ENCODE assay signal across 21 cellular contexts in genomic region chr18:35334821-35335220, GRCh38. TPM values are rescaled to one million over a fixed set of nuclear protein-coding genes. Genes with fewer than 3 reads are reported as not detected.
DNase-seq lines count a peak whose midpoint lies in the region; ATAC-seq and TF ChIP-seq lines count a peak whose summit lies in the region.
"Had no signal": no experiment of that assay in that cellular context is flagged by ENCODE, and none has a peak within 500 bp of the region (broad histone marks: within the 10 kb centered on the region; RNA-seq: fewer than 3 reads in every experiment).

No MANE protein-coding gene starts in this region.

- no peak overlapping the region for H2AFZ ChIP-seq in osteoblast (ENCODE audit: low read length)

- peaks cover 18% of the 10 kb centered on the region for H3K4me1 Mint-ChIP-seq in activated T-cell treated with anti-CD3 and anti-CD28 coated beads, Interleukin-2, amount 50 U/mL, for 72 hours (ENCODE audit: low read depth)
- H3K4me1 Mint-ChIP-seq in activated B cell treated with CpG ODN at 0.5 μM for 24 hours: peaks cover 12% of the 10 kb centered on the region
- peaks cover 32% of the 10 kb centered on the region for H3K4me1 Mint-ChIP-seq in activated naive CD4-positive, alpha-beta T cell treated with anti-CD3 and anti-CD28 coated beads for 36 hours (ENCODE audit: low read depth)

- no peak for ATAC-seq in activated T-cell treated with anti-CD3 and anti-CD28 coated beads, Interleukin-2, amount 50 U/mL, for 72 hours (replicated peaks in 1 of 2)
- no peak for ATAC-seq in activated B cell treated with CpG ODN at 0.5 μM for 24 hours (ENCODE audit: low read depth)
- ATAC-seq: activated T-cell treated with anti-CD3 and anti-CD28 coated beads, Interleukin-2, amount 50 U/mL, for 4 hours; esophagus mucosa; left lobe of liver; upper lobe of right lung had no signal

- peak overlapping the region; percentile 80 for H3K27ac Mint-ChIP-seq in activated T-cell treated with anti-CD3 and anti-CD28 coated beads, Interleukin-2, amount 50 U/mL, for 72 hours
- H3K27ac Mint-ChIP-seq in activated B cell treated with CpG ODN at 0.5 μM for 24 hours: peak overlapping the region; percentile 8
- H3K27ac Mint-ChIP-seq in activated naive CD4-positive, alpha-beta T cell treated with anti-CD3 and anti-CD28 coated beads for 36 hours: no peak overlapping the region
- H3K27ac Mint-ChIP-seq: dendritic cell treated with granulocyte-macrophage colony-stimulating factor and Interleukin-4, amounts not matched to agents 40 ng/mL and 50 ng/mL, for 4 days had no signal

- no peaks in the 10 kb centered on the region for H3K27me3 ChIP-seq in osteoblast (ENCODE audit: insufficient read depth, low read length)
- no peaks in the 10 kb centered on the region for H3K27me3 ChIP-seq in Peyer's patch
- H3K27me3 ChIP-seq: upper lobe of right lung had no signal

- DNase-seq in activated T-cell treated with anti-CD3 and anti-CD28 coated beads, Interleukin-2, amount 50 U/mL, for 72 hours: no peak
- DNase-seq in activated T-cell treated with anti-CD3 and anti-CD28 coated beads for 4 hours (no peak), activated B cell treated with CpG ODN at 0.5 μM for 24 hours (no peak), fibroblast of gingiva (ENCODE audit: low read depth) (peak; percentile 40), osteoblast (ENCODE audit: insufficient read length, low spot score, missing footprints) (no peak), erythroblast (lab: John Stamatoyannopoulos, UW) (no peak), Peyer's patch (no peak)
- DNase-seq in activated naive CD4-positive, alpha-beta T cell treated with anti-CD3 and anti-CD28 coated beads for 36 hours: no peak
- DNase-seq: activated CD4-positive, alpha-beta T cell treated with anti-CD3 and anti-CD28 coated beads, Interleukin-2, amount 50 U/mL, for 4 hours; activated T-cell treated with anti-CD3 and anti-CD28 coated beads, Interleukin-2, amount 50 U/mL, for 4 hours; amniotic stem cell; DND-41; NCI-H1092 treated with DMSO at 0.1 percent for 48 hours; NCI-H748 treated with DMSO at 0.1 percent for 48 hours; SK-N-SH; stimulated activated naive CD4-positive, alpha-beta T cell; upper lobe of right lung had no signal

- H3K27ac ChIP-seq in osteoblast (ENCODE audit: low read depth, low read length) (peak overlapping the region; percentile 49), Peyer's patch (no peak overlapping the region)
- H3K27ac ChIP-seq: upper lobe of right lung had no signal

- H3K4me3 Mint-ChIP-seq in activated T-cell treated with anti-CD3 and anti-CD28 coated beads, Interleukin-2, amount 50 U/mL, for 72 hours: no peak overlapping the region
- no peak overlapping the region for H3K4me3 Mint-ChIP-seq in activated B cell treated with CpG ODN at 0.5 μM for 24 hours
- no peak overlapping the region for H3K4me3 Mint-ChIP-seq in activated naive CD4-positive, alpha-beta T cell treated with anti-CD3 and anti-CD28 coated beads for 36 hours
- H3K4me3 Mint-ChIP-seq: activated T-cell treated with anti-CD3 and anti-CD28 coated beads, Interleukin-2, amount 50 U/mL, for 4 hours; dendritic cell treated with granulocyte-macrophage colony-stimulating factor and Interleukin-4, amounts not matched to agents 40 ng/mL and 50 ng/mL, for 4 days; IgD-negative memory B cell had no signal

- H3K4me2 ChIP-seq in osteoblast (ENCODE audit: insufficient read depth, low read length): no peak overlapping the region
- H3K4me2 ChIP-seq: SK-N-SH had no signal

- H3K4me1 ChIP-seq in osteoblast (ENCODE audit: insufficient read depth, low read length) (peaks cover 2% of the 10 kb centered on the region), Peyer's patch (peaks cover 0 to 6% (median 0%) of the 10 kb centered on the region in 4 donors)
- H3K4me1 ChIP-seq: upper lobe of right lung had no signal

- peaks cover 19 to 57% of the 10 kb centered on the region in 2 donors for H3K36me3 Mint-ChIP-seq in activated T-cell treated with anti-CD3 and anti-CD28 coated beads, Interleukin-2, amount 50 U/mL, for 72 hours (ENCODE audit: insufficient read depth in 2 of 2)
- H3K36me3 Mint-ChIP-seq in activated B cell treated with CpG ODN at 0.5 μM for 24 hours (ENCODE audit: low read depth): peaks cover 74% of the 10 kb centered on the region
- peaks cover 63% of the 10 kb centered on the region for H3K36me3 Mint-ChIP-seq in activated naive CD4-positive, alpha-beta T cell treated with anti-CD3 and anti-CD28 coated beads for 36 hours (ENCODE audit: low read depth)

- H3K9me3 Mint-ChIP-seq in activated T-cell treated with anti-CD3 and anti-CD28 coated beads, Interleukin-2, amount 50 U/mL, for 72 hours: no peaks in the 10 kb centered on the region
- H3K9me3 Mint-ChIP-seq in activated B cell treated with CpG ODN at 0.5 μM for 24 hours: no peaks in the 10 kb centered on the region
- no peaks in the 10 kb centered on the region for H3K9me3 Mint-ChIP-seq in activated naive CD4-positive, alpha-beta T cell treated with anti-CD3 and anti-CD28 coated beads for 36 hours
- H3K9me3 Mint-ChIP-seq: activated T-cell treated with anti-CD3 and anti-CD28 coated beads, Interleukin-2, amount 50 U/mL, for 4 hours; dendritic cell treated with granulocyte-macrophage colony-stimulating factor and Interleukin-4, amounts not matched to agents 40 ng/mL and 50 ng/mL, for 4 days had no signal

- H3K79me2 ChIP-seq in osteoblast (ENCODE audit: insufficient read depth, low read length): peaks cover 28% of the 10 kb centered on the region

- no peak for TF ChIP-seq POLR2A in erythroblast (IDR thresholded peaks at IDR 0.05; ENCODE audit: low read length)
- no peak for TF ChIP-seq POLR2A in Peyer's patch (IDR thresholded peaks at IDR 0.05)

- CTCF ChIA-PET in activated B cell treated with CpG ODN at 0.5 μM for 24 hours (lab: Charles Lee): no interaction called here
- CTCF ChIA-PET in activated naive CD4-positive, alpha-beta T cell treated with anti-CD3 and anti-CD28 coated beads for 36 hours (lab: Charles Lee): interaction anchor here (1.0 to 1.8 kb wide), 2 partner anchors 20 to 34 kb away, joined by 3 to 7 read pairs; no protein-coding TSS in a partner anchor

- peaks cover 21% of the 10 kb centered on the region for H4K20me1 ChIP-seq in osteoblast (ENCODE audit: insufficient read depth, low read length)

- TF ChIP-seq CTCF in activated B cell treated with CpG ODN at 0.5 μM for 24 hours (IDR thresholded peaks at IDR 0.05): no peak
- no peak for TF ChIP-seq CTCF in osteoblast (IDR thresholded peaks at IDR 0.05; ENCODE audit: extremely low read depth, low read depth, low read length)
- no peak for TF ChIP-seq CTCF in Peyer's patch (IDR thresholded peaks at IDR 0.05)

- no peaks in the 10 kb centered on the region for H3K27me3 Mint-ChIP-seq in activated T-cell treated with anti-CD3 and anti-CD28 coated beads, Interleukin-2, amount 50 U/mL, for 72 hours (ENCODE audit: low read depth)
- no peaks in the 10 kb centered on the region for H3K27me3 Mint-ChIP-seq in activated B cell treated with CpG ODN at 0.5 μM for 24 hours
- H3K27me3 Mint-ChIP-seq in activated naive CD4-positive, alpha-beta T cell treated with anti-CD3 and anti-CD28 coated beads for 36 hours (ENCODE audit: low read depth): no peaks in the 10 kb centered on the region
- H3K27me3 Mint-ChIP-seq: dendritic cell treated with granulocyte-macrophage colony-stimulating factor and Interleukin-4, amounts not matched to agents 40 ng/mL and 50 ng/mL, for 4 days; IgD-negative memory B cell had no signal

- peaks cover 77% of the 10 kb centered on the region for H3K36me3 ChIP-seq in osteoblast (ENCODE audit: insufficient read depth, low read length)
- peaks cover 0 to 80% (median 3%) of the 10 kb centered on the region in 3 donors for H3K36me3 ChIP-seq in Peyer's patch

- POLR2A ChIA-PET in activated B cell treated with CpG ODN at 0.5 μM for 24 hours (lab: Charles Lee): no interaction called here

- H3K4me3 ChIP-seq in osteoblast (ENCODE audit: insufficient read depth, low read length) (no peak overlapping the region), Peyer's patch (no peak overlapping the region)
- H3K4me3 ChIP-seq: upper lobe of right lung had no signal

- intact Hi-C loops in activated B cell treated with CpG ODN at 0.5 μM for 24 hours (cut with micrococcal nuclease): no loop called here
- intact Hi-C loops in activated naive CD4-positive, alpha-beta T cell treated with anti-CD3 and anti-CD28 coated beads for 36 hours (cut with micrococcal nuclease): no loop called here

- no peaks in the 10 kb centered on the region for H3K9me3 ChIP-seq in osteoblast (ENCODE audit: low read depth, low read length)
- H3K9me3 ChIP-seq in Peyer's patch: no peaks in the 10 kb centered on the region
- H3K9me3 ChIP-seq: SK-N-SH, upper lobe of right lung had no signal

RNA-seq across cellular contexts. Expression of gene ZNF24, which starts 9.4 kb away (rescaled TPM):
- 10 to 100 TPM; 57.4 to 57.8 TPM for total RNA-seq in activated T-cell treated with anti-CD3 and anti-CD28 coated beads, Interleukin-2, amount 50 U/mL, for 72 hours
- total RNA-seq in activated B cell treated with CpG ODN at 0.5 μM for 24 hours (72.5 and 75.8 TPM in 2 replicates), osteoblast (27.4 and 29.7 TPM in 2 replicates), Peyer's patch (10 to 100 TPM; 22.8 to 36.3 (median 30.2) TPM)
- 10 to 100 TPM; 46.8 to 47.8 TPM for total RNA-seq in activated naive CD4-positive, alpha-beta T cell treated with anti-CD3 and anti-CD28 coated beads for 36 hours

RNA-seq across cellular contexts. Expression of gene ZNF396, which starts 42.3 kb away (rescaled TPM):
- 1 to 10 TPM; 2.5 to 3.8 TPM for total RNA-seq in activated T-cell treated with anti-CD3 and anti-CD28 coated beads, Interleukin-2, amount 50 U/mL, for 72 hours
- total RNA-seq in activated B cell treated with CpG ODN at 0.5 μM for 24 hours (1.5 and 2.2 TPM in 2 replicates), osteoblast (1.8 and 3.3 TPM in 2 replicates), Peyer's patch (1 to 10 TPM; 1.9 to 6.6 (median 3.7) TPM)
- total RNA-seq in activated naive CD4-positive, alpha-beta T cell treated with anti-CD3 and anti-CD28 coated beads for 36 hours: under 1 TPM; 0.74 to 0.77 TPM

RNA-seq across cellular contexts. Expression of gene ZSCAN30, which starts 44.8 kb away (rescaled TPM):
- total RNA-seq in activated T-cell treated with anti-CD3 and anti-CD28 coated beads, Interleukin-2, amount 50 U/mL, for 72 hours: 10 to 100 TPM; 47.2 to 49.6 TPM
- total RNA-seq in activated B cell treated with CpG ODN at 0.5 μM for 24 hours: 21.2 and 23.8 TPM in 2 replicates
- total RNA-seq in osteoblast: 16.6 and 17.7 TPM in 2 replicates
- total RNA-seq in Peyer's patch: 10 to 100 TPM; 20.3 to 51.2 (median 26.8) TPM
- 10 to 100 TPM; 12.0 to 14.3 TPM for total RNA-seq in activated naive CD4-positive, alpha-beta T cell treated with anti-CD3 and anti-CD28 coated beads for 36 hours
